Comparison of ENCODE assay signal across 11 cellular contexts in the genomic region with DNA sequence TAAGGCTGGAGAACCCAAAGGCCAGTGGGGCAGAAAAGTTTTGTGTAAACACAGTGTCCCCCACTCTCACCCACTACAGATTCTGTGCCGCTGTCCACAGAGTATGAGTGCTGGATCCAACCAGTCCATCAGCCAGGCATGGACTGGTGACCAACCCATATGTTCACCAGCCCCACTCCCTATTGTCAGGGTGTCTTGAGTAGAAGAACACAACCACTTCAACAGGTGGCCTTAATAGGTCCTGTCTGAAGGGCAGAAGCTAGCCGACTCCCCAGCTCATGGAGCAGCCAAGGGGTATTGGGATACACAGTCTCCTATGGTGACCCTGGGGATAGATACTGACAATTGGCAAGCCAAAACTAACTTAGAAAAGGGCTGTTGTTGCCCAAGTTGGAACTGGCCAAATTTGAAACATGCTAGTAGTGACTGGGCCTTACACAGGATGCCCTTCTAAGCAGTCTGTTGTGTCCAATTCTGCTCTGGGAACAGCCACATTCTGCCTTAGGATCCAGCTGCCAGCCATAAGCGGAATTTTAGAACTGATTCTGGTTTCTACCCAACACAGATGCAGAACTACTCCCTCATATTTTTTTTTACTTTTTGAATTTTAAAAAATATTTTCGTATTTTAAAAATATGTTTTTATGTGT. TPM values are rescaled to one million over a fixed set of nuclear protein-coding genes. Genes with fewer than 3 reads are reported as not detected.
DNase-seq lines count a peak whose midpoint lies in the region; ATAC-seq, FAIRE-seq and TF ChIP-seq lines count a peak whose summit lies in the region.
"Had no signal": no experiment of that assay in that cellular context is flagged by ENCODE, and none has a peak within 500 bp of the region (broad histone marks: within the 10 kb centered on the region; RNA-seq: fewer than 3 reads in every experiment).

No MANE protein-coding gene starts in this region.

- H3K27me3 ChIP-seq in CD4-positive, CD25-positive, alpha-beta regulatory T cell (ENCODE audit: control insufficient read depth, insufficient read depth, low read length), result no peaks in the 10 kb centered on the region
- H3K27me3 ChIP-seq: MG63 had no signal

- no peaks in the 10 kb centered on the region for H3K36me3 ChIP-seq in CD4-positive, CD25-positive, alpha-beta regulatory T cell (ENCODE audit: control insufficient read depth, insufficient read depth, low read length)
- H3K36me3 ChIP-seq: MG63 had no signal

- peak overlapping the region; percentile 21 for H3K4me3 ChIP-seq in CD4-positive, CD25-positive, alpha-beta regulatory T cell (ENCODE audit: low read depth, low read length)
- H3K4me3 ChIP-seq: MG63 had no signal

- H3K4me1 Mint-ChIP-seq in CD4-positive, CD25-positive, alpha-beta regulatory T cell, result peaks cover 0 to 26% (median 17%) of the 10 kb centered on the region in 4 donors
- H3K4me1 Mint-ChIP-seq in chondrocyte (ENCODE audit: low read depth), result peaks cover 29% of the 10 kb centered on the region
- peaks cover 5% of the 10 kb centered on the region for H3K4me1 Mint-ChIP-seq in nephron progenitor cell

- FAIRE-seq in HTR-8/SVneo (lab: Jason Lieb, UNC), result peak; percentile 89

- peak overlapping the region in 2 of 3 donors; percentile 18 to 88 for H3K27ac Mint-ChIP-seq in CD4-positive, CD25-positive, alpha-beta regulatory T cell
- peak overlapping the region; percentile 69 for H3K27ac Mint-ChIP-seq in chondrocyte (ENCODE audit: unreplicated experiment)
- no peak overlapping the region for H3K27ac Mint-ChIP-seq in nephron progenitor cell
- H3K27ac Mint-ChIP-seq: HFFc6 had no signal

- H3K4me3 Mint-ChIP-seq in CD4-positive, CD25-positive, alpha-beta regulatory T cell, result no peak overlapping the region
- H3K4me3 Mint-ChIP-seq in chondrocyte (ENCODE audit: unreplicated experiment) (no peak overlapping the region), nephron progenitor cell (no peak overlapping the region)
- H3K4me3 Mint-ChIP-seq: HFFc6 had no signal

- H3K27me3 Mint-ChIP-seq in CD4-positive, CD25-positive, alpha-beta regulatory T cell, result peaks cover 1% of the 10 kb centered on the region
- H3K27me3 Mint-ChIP-seq in chondrocyte (ENCODE audit: low read depth) (no peaks in the 10 kb centered on the region), nephron progenitor cell (ENCODE audit: low read depth, poor library complexity) (peaks cover 14% of the 10 kb centered on the region)

- H3K9me3 ChIP-seq in CD4-positive, CD25-positive, alpha-beta regulatory T cell (ENCODE audit: control insufficient read depth in 2 of 2, low read length in 2 of 2), result no peaks in the 10 kb centered on the region
- H3K9me3 ChIP-seq: MG63 had no signal

- DNase-seq in CD4-positive, CD25-positive, alpha-beta regulatory T cell, result no peak
- DNase-seq in HTR-8/SVneo (ENCODE audit: insufficient read length, low spot score) (no peak), chondrocyte (ENCODE audit: low spot score) (no peak), nephron progenitor cell (peak; percentile 5), C1 segment of cervical spinal cord (lab: John Stamatoyannopoulos, UW) (no peak), NCI-H1105 (lab: John Stamatoyannopoulos, UW) (no peak), HuH-7.5 (ENCODE audit: low spot score) (no peak), NCI-H2107 (lab: John Stamatoyannopoulos, UW) (no peak)
- DNase-seq: MG63 had no signal

- peak overlapping the region; percentile 24 for H3K27ac ChIP-seq in CD4-positive, CD25-positive, alpha-beta regulatory T cell (ENCODE audit: insufficient read depth, low read length, poor library complexity, severe bottlenecking)

- H3K36me3 Mint-ChIP-seq in CD4-positive, CD25-positive, alpha-beta regulatory T cell, result no peaks in the 10 kb centered on the region
- no peaks in the 10 kb centered on the region for H3K36me3 Mint-ChIP-seq in chondrocyte (ENCODE audit: low read depth)
- H3K36me3 Mint-ChIP-seq in nephron progenitor cell (ENCODE audit: low read depth), result no peaks in the 10 kb centered on the region

- TF ChIP-seq CTCF in chondrocyte (IDR thresholded peaks at IDR 0.05) (no peak), nephron progenitor cell (IDR thresholded peaks at IDR 0.05) (no peak)

- no peaks in the 10 kb centered on the region for H3K9me3 Mint-ChIP-seq in CD4-positive, CD25-positive, alpha-beta regulatory T cell
- H3K9me3 Mint-ChIP-seq in chondrocyte (ENCODE audit: low read depth) (peaks cover 3% of the 10 kb centered on the region), nephron progenitor cell (peaks cover under 1% of the 10 kb centered on the region)

- ATAC-seq in CD4-positive, CD25-positive, alpha-beta regulatory T cell (ENCODE audit: low read depth in 2 of 2), result peak in 1 of 2 donors; percentile 14

- H3K4me1 ChIP-seq in CD4-positive, CD25-positive, alpha-beta regulatory T cell (ENCODE audit: control insufficient read depth, insufficient read depth, low read length, poor library complexity, severe bottlenecking), result peaks cover 22% of the 10 kb centered on the region

RNA-seq across cellular contexts. Expression of gene PGM2L1, which starts 19.8 kb away (rescaled TPM):
- 16.8 TPM for total RNA-seq in CD4-positive, CD25-positive, alpha-beta regulatory T cell
- polyA plus RNA-seq in CD4-positive, CD25-positive, alpha-beta regulatory T cell, result 10 to 100 TPM in 1 of 4 donors, 1 to 10 TPM in 3; 5.9 to 15.4 (median 6.8) TPM
- 20.4 to 23.6 TPM (median 22.0 TPM) in 3 replicates for total RNA-seq in chondrocyte

RNA-seq across cellular contexts. Expression of gene KCNE3, which starts 49.4 kb away (rescaled TPM):
- total RNA-seq in CD4-positive, CD25-positive, alpha-beta regulatory T cell, result not detected
- under 1 TPM in 1 of 4 donors, not detected in 3; 0.14 TPM for polyA plus RNA-seq in CD4-positive, CD25-positive, alpha-beta regulatory T cell
- total RNA-seq in chondrocyte, result 0.46 to 0.72 TPM in 2 of 3 replicates, not detected in the other
- total RNA-seq: T-helper 1 cell treated with Interleukin-12 subunit alpha and Interleukin-12 subunit beta and Interleukin-4 antibody, amounts not matched to agents 30 ng/mL and 1 ng/mL, for 36 hours had no signal
